Comparison of ENCODE assay signal across 9 cellular contexts in the genomic region with DNA sequence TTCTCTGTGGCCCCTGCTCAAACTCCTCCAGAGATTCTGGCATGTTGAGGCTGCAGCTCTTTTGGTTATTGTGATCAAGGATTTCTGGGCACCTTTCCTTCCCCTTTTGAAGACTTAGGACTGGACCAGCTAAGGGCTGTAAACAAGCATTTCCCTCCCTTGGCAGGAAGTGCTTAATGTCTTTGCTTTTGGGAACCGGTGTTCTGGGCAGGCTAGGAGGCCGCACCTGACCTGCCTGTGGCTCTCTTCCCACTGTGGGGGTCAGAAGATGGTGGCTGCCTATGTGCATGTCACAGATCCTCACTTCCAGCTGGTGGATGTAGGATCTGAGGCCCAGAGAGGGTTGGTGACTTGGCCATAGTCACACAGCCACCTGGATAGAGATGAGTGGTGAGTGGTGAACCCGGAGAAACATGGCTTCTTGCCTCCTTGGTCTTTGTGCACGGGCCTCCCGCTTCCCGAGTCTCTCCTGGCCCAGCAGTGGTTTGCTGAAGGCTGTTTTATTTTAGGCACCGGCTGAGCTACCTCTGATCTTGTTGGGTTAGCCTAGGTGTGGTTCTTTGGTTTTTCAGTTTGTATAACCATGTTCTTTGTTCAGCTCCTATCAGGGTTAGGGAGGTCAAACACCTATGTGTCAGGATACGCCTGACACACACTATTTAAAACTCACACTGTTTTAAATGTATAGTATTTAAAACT.
A peak's percentile ranks its signal among the peaks of the same experiment; 100 is the strongest.
DNase-seq lines count a peak whose midpoint lies in the region; ATAC-seq and TF ChIP-seq lines count a peak whose summit lies in the region.
"Had no signal": no experiment of that assay in that cellular context is flagged by ENCODE, and none has a peak within 500 bp of the region (broad histone marks: within the 10 kb centered on the region; RNA-seq: fewer than 3 reads in every experiment).

No MANE protein-coding gene starts in this region.

- peak overlapping the region; percentile 69 for H3K27ac Mint-ChIP-seq in activated CD4-positive, alpha-beta memory T cell treated with anti-CD3 and anti-CD28 coated beads, Interleukin-2, amount 10 ng/mL, durations not matched to agents 7 days and 5 days
- H3K27ac Mint-ChIP-seq in immature natural killer cell: peak overlapping the region; percentile 32 to 86 (median 68)

- H3K9me3 ChIP-seq in sigmoid colon: no peaks in the 10 kb centered on the region

- H3K36me3 ChIP-seq in sigmoid colon: no peaks in the 10 kb centered on the region

- WGBS in sigmoid colon, 2 donors: 52 to 57% methylated on average over 8 of the region's 8 CpGs

- peaks cover 3% of the 10 kb centered on the region for H3K36me3 Mint-ChIP-seq in activated CD4-positive, alpha-beta memory T cell treated with anti-CD3 and anti-CD28 coated beads, Interleukin-2, amount 10 ng/mL, durations not matched to agents 7 days and 5 days (ENCODE audit: low read depth)
- H3K36me3 Mint-ChIP-seq in immature natural killer cell: no peaks in the 10 kb centered on the region

- H3K27me3 ChIP-seq in sigmoid colon: no peaks in the 10 kb centered on the region

- CTCF ChIA-PET in activated CD4-positive, alpha-beta memory T cell treated with anti-CD3 and anti-CD28 coated beads, Interleukin-2, amount 10 ng/mL, durations not matched to agents 7 days and 5 days (lab: Charles Lee): interaction anchor here (0.8 to 1.5 kb wide), 6 partner anchors 12 to 82 kb away, joined by 3 to 7 read pairs (median 4); a partner anchor contains a TSS

- H3K4me1 ChIP-seq in sigmoid colon: peaks cover 0 to 65% (median 59%) of the 10 kb centered on the region in 4 donors

- TF ChIP-seq CTCF in sigmoid colon (IDR thresholded peaks at IDR 0.05): no peak

- H3K4me3 ChIP-seq in sigmoid colon: no peak overlapping the region

- peak overlapping the region; percentile 45 to 61 (median 54) for H3K27ac ChIP-seq in sigmoid colon

- H3K9me3 Mint-ChIP-seq in activated CD4-positive, alpha-beta memory T cell treated with anti-CD3 and anti-CD28 coated beads, Interleukin-2, amount 10 ng/mL, durations not matched to agents 7 days and 5 days: no peaks in the 10 kb centered on the region
- no peaks in the 10 kb centered on the region for H3K9me3 Mint-ChIP-seq in immature natural killer cell

- ATAC-seq in HG03432 (IDR thresholded peaks at IDR 0.05; ENCODE audit: unreplicated experiment) (no peak), GM21723 (IDR thresholded peaks at IDR 0.05; ENCODE audit: unreplicated experiment) (no peak), HG03460 (IDR thresholded peaks at IDR 0.05; ENCODE audit: unreplicated experiment) (no peak)

- POLR2A ChIA-PET in activated CD4-positive, alpha-beta memory T cell treated with anti-CD3 and anti-CD28 coated beads, Interleukin-2, amount 10 ng/mL, durations not matched to agents 7 days and 5 days (lab: Charles Lee): interaction anchor here (0.6 to 3.1 kb wide), 8 partner anchors 8 to 82 kb away, joined by 3 to 20 read pairs (median 5); a partner anchor contains a TSS

- peaks cover 76% of the 10 kb centered on the region for H3K4me1 Mint-ChIP-seq in activated CD4-positive, alpha-beta memory T cell treated with anti-CD3 and anti-CD28 coated beads, Interleukin-2, amount 10 ng/mL, durations not matched to agents 7 days and 5 days
- H3K4me1 Mint-ChIP-seq in immature natural killer cell: peaks cover 83 to 90% of the 10 kb centered on the region in 2 donors

- no peak for TF ChIP-seq EP300 in sigmoid colon (IDR thresholded peaks at IDR 0.05)

- TF ChIP-seq POLR2A in sigmoid colon (IDR thresholded peaks at IDR 0.05): no peak

- in situ Hi-C loops in KBM-7 (cut with MboI; ENCODE audit: low pct_unique_long_range_greater_than_20kb, low sequenced_read_pairs): no loop called here

- H3K4me3 Mint-ChIP-seq in activated CD4-positive, alpha-beta memory T cell treated with anti-CD3 and anti-CD28 coated beads, Interleukin-2, amount 10 ng/mL, durations not matched to agents 7 days and 5 days: no peak overlapping the region
- H3K4me3 Mint-ChIP-seq in immature natural killer cell: peak overlapping the region in 1 of 5 donors; percentile 35

- no peaks in the 10 kb centered on the region for H3K27me3 Mint-ChIP-seq in activated CD4-positive, alpha-beta memory T cell treated with anti-CD3 and anti-CD28 coated beads, Interleukin-2, amount 10 ng/mL, durations not matched to agents 7 days and 5 days
- H3K27me3 Mint-ChIP-seq in immature natural killer cell (ENCODE audit: low read depth in 3 of 3): peaks cover 0 to 6% (median 3%) of the 10 kb centered on the region in 3 donors

- intact Hi-C loops in sigmoid colon (cut with DNase I): no loop called here

- peak; percentile 21 for DNase-seq in KBM-7
- DNase-seq in activated CD4-positive, alpha-beta memory T cell treated with anti-CD3 and anti-CD28 coated beads, Interleukin-2, amount 10 ng/mL, durations not matched to agents 7 days and 5 days: no peak
- no peak for DNase-seq in immature natural killer cell
- DNase-seq in sigmoid colon: peak; percentile 65
- DNase-seq in NCI-H2196 (lab: John Stamatoyannopoulos, UW; ENCODE audit: unreplicated experiment): no peak
- DNase-seq: NCI-H1092 treated with DMSO at 0.1 percent for 48 hours had no signal

Comparison
In these comparisons a context has a peak if more than half of its experiments do, and no peak if none do; other contexts are left out.
1. DNase-seq: peak in KBM-7 (single experiment) and sigmoid colon (single experiment); none in activated CD4-positive, alpha-beta memory T cell treated with anti-CD3 and anti-CD28 coated beads, Interleukin-2, amount 10 ng/mL, durations not matched to agents 7 days and 5 days (single experiment), immature natural killer cell (0 of 3) and NCI-H2196 (single experiment).